ENCODE assay signal across 1 cellular context in the genomic region with DNA sequence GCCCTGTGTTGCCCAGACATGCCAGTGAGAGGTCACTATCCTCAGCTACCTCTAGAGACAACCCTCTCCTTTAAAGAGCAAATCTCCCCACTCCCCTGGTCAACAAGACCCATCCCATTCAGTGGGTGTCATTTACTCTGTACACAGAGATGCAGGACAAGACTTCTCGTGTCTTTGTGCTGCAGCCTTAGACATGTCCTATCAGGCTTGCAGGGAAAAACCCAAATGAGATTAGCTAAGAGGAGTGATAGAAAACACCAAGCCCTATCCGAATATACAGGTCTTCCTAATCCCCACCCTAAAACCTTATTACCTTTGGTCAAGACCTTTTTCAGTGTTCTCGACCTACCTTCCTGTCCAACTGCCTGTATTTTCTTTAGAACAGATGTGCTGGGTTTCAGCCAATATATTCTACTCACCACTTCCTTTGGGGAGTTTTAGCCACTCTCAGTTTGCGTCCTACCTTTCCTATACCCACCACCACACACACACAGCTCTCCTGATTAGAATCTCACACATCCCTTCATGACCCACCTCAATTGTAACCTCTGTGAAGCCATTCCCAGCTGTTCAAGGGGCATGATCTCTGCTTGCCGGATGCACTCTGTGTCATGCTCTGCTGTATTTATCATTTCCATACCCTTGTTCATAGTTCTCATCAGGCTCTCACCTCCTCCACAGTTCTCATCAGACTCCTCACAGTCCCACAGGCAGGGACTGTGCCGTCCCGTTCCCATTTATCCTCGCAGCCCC.
A peak's percentile ranks its signal among the peaks of the same experiment; 100 is the strongest.
TF ChIP-seq lines count a peak whose summit lies in the region.

No MANE protein-coding gene starts in this region.

TF ChIP-seq in GM12878, 131 proteins besides CTCF, POLR2A, EP300 and RAD21 (continued from another document and continues in another):
- TF ChIP-seq, protein P1, sequence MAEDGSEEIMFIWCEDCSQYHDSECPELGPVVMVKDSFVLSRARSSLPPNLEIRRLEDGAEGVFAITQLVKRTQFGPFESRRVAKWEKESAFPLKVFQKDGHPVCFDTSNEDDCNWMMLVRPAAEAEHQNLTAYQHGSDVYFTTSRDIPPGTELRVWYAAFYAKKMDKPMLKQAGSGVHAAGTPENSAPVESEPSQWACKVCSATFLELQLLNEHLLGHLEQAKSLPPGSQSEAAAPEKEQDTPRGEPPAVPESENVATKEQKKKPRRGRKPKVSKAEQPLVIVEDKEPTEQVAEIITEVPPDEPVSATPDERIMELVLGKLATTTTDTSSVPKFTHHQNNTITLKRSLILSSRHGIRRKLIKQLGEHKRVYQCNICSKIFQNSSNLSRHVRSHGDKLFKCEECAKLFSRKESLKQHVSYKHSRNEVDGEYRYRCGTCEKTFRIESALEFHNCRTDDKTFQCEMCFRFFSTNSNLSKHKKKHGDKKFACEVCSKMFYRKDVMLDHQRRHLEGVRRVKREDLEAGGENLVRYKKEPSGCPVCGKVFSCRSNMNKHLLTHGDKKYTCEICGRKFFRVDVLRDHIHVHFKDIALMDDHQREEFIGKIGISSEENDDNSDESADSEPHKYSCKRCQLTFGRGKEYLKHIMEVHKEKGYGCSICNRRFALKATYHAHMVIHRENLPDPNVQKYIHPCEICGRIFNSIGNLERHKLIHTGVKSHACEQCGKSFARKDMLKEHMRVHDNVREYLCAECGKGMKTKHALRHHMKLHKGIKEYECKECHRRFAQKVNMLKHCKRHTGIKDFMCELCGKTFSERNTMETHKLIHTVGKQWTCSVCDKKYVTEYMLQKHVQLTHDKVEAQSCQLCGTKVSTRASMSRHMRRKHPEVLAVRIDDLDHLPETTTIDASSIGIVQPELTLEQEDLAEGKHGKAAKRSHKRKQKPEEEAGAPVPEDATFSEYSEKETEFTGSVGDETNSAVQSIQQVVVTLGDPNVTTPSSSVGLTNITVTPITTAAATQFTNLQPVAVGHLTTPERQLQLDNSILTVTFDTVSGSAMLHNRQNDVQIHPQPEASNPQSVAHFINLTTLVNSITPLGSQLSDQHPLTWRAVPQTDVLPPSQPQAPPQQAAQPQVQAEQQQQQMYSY (CRISPR knock-in tag; IDR thresholded peaks at IDR 0.05), result no peak
- TF ChIP-seq ZZZ3 (IDR thresholded peaks at IDR 0.05; ENCODE audit: control insufficient read depth, insufficient read length, low read depth) (no peak), HDAC6 (IDR thresholded peaks at IDR 0.05; ENCODE audit: unreplicated experiment) (no peak), EED (IDR thresholded peaks at IDR 0.05; ENCODE audit: low read depth) (peak; percentile 92), RBBP5 (conservative IDR thresholded peaks at IDR 0.05) (no peak), PAX8 (IDR thresholded peaks at IDR 0.05) (no peak), YY1 (IDR thresholded peaks at IDR 0.05; ENCODE audit: low read depth, low read length) (peak; percentile 7; the same call in 1 of the 2 replicates), CREM (IDR thresholded peaks at IDR 0.05; ENCODE audit: low read depth) (peak; percentile 49; the same call in 1 of the 2 replicates), IKZF2 (IDR thresholded peaks at IDR 0.05) (peak; percentile 86 to 90), MTA3 (IDR thresholded peaks at IDR 0.05; ENCODE audit: borderline replicate concordance, low read length) (peak; percentile 67; the same call in 1 of the 2 replicates), RELA (IDR thresholded peaks at IDR 0.05; ENCODE audit: borderline replicate concordance, partially characterized antibody) (no peak), NR2C1 (IDR thresholded peaks at IDR 0.05) (no peak), MTA2 (IDR thresholded peaks at IDR 0.05; ENCODE audit: low read depth) (peak; percentile 58), JUNB (IDR thresholded peaks at IDR 0.05) (no peak), LARP7 (IDR thresholded peaks at IDR 0.05) (no peak), ETV6 (conservative IDR thresholded peaks at IDR 0.05 in 1 of 2, IDR thresholded peaks at IDR 0.05 in 1 of 2; ENCODE audit: borderline replicate concordance in 1 of 2, low read depth in 1 of 2) (peak in 1 of 2 experiments; percentile 67; a peak in 2 of 4 replicates), IKZF1 (conservative IDR thresholded peaks at IDR 0.05) (peak; percentile 74), SIX5 (IDR thresholded peaks at IDR 0.05; ENCODE audit: low read depth, low read length, severe bottlenecking) (no peak), KLF5 (IDR thresholded peaks at IDR 0.05; ENCODE audit: partially characterized antibody) (no peak), SRF (IDR thresholded peaks at IDR 0.05; ENCODE audit: low read depth in 2 of 2, low read length in 2 of 2) (no peak), HDGF (IDR thresholded peaks at IDR 0.05) (peak; percentile 23; the same call in 1 of the 2 replicates), SUPT20H (IDR thresholded peaks at IDR 0.05; ENCODE audit: borderline replicate concordance, control insufficient read depth, low read depth, low read length) (no peak), RAD51 (IDR thresholded peaks at IDR 0.05) (no peak), ZNF207 (IDR thresholded peaks at IDR 0.05; ENCODE audit: borderline replicate concordance) (no peak), ZBED1 (IDR thresholded peaks at IDR 0.05; ENCODE audit: borderline replicate concordance) (peak; percentile 24; the same call in 1 of the 2 replicates), ATF7 (IDR thresholded peaks at IDR 0.05; ENCODE audit: low read depth) (0 out of 2 replicates have a peak, but pooled peaks have one; percentile 38), TCF12 (IDR thresholded peaks at IDR 0.05; ENCODE audit: low read depth, low read length) (peak; percentile 83), MYC (IDR thresholded peaks at IDR 0.05; ENCODE audit: insufficient read depth, insufficient read length, insufficient replicate concordance, low read length, severe bottlenecking) (no peak), NR2C2 (IDR thresholded peaks at IDR 0.05; ENCODE audit: borderline replicate concordance, control insufficient read depth, insufficient read length, low read depth) (no peak), FOXM1 (IDR thresholded peaks at IDR 0.05; ENCODE audit: low read depth, low read length) (peak; percentile 71)
- TF ChIP-seq, protein P2, sequence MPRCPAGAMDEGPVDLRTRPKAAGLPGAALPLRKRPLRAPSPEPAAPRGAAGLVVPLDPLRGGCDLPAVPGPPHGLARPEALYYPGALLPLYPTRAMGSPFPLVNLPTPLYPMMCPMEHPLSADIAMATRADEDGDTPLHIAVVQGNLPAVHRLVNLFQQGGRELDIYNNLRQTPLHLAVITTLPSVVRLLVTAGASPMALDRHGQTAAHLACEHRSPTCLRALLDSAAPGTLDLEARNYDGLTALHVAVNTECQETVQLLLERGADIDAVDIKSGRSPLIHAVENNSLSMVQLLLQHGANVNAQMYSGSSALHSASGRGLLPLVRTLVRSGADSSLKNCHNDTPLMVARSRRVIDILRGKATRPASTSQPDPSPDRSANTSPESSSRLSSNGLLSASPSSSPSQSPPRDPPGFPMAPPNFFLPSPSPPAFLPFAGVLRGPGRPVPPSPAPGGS (IDR thresholded peaks at IDR 0.05; ENCODE audit: borderline replicate concordance, insufficient read depth, low read depth, low read length, poor library complexity, severe bottlenecking), result no peak
- TF ChIP-seq, protein P3, sequence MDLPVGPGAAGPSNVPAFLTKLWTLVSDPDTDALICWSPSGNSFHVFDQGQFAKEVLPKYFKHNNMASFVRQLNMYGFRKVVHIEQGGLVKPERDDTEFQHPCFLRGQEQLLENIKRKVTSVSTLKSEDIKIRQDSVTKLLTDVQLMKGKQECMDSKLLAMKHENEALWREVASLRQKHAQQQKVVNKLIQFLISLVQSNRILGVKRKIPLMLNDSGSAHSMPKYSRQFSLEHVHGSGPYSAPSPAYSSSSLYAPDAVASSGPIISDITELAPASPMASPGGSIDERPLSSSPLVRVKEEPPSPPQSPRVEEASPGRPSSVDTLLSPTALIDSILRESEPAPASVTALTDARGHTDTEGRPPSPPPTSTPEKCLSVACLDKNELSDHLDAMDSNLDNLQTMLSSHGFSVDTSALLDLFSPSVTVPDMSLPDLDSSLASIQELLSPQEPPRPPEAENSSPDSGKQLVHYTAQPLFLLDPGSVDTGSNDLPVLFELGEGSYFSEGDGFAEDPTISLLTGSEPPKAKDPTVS (IDR thresholded peaks at IDR 0.05; ENCODE audit: low read depth, low read length), result no peak
- TF ChIP-seq, protein P4, sequence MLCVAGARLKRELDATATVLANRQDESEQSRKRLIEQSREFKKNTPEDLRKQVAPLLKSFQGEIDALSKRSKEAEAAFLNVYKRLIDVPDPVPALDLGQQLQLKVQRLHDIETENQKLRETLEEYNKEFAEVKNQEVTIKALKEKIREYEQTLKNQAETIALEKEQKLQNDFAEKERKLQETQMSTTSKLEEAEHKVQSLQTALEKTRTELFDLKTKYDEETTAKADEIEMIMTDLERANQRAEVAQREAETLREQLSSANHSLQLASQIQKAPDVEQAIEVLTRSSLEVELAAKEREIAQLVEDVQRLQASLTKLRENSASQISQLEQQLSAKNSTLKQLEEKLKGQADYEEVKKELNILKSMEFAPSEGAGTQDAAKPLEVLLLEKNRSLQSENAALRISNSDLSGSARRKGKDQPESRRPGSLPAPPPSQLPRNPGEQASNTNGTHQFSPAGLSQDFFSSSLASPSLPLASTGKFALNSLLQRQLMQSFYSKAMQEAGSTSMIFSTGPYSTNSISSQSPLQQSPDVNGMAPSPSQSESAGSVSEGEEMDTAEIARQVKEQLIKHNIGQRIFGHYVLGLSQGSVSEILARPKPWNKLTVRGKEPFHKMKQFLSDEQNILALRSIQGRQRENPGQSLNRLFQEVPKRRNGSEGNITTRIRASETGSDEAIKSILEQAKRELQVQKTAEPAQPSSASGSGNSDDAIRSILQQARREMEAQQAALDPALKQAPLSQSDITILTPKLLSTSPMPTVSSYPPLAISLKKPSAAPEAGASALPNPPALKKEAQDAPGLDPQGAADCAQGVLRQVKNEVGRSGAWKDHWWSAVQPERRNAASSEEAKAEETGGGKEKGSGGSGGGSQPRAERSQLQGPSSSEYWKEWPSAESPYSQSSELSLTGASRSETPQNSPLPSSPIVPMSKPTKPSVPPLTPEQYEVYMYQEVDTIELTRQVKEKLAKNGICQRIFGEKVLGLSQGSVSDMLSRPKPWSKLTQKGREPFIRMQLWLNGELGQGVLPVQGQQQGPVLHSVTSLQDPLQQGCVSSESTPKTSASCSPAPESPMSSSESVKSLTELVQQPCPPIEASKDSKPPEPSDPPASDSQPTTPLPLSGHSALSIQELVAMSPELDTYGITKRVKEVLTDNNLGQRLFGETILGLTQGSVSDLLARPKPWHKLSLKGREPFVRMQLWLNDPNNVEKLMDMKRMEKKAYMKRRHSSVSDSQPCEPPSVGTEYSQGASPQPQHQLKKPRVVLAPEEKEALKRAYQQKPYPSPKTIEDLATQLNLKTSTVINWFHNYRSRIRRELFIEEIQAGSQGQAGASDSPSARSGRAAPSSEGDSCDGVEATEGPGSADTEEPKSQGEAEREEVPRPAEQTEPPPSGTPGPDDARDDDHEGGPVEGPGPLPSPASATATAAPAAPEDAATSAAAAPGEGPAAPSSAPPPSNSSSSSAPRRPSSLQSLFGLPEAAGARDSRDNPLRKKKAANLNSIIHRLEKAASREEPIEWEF (IDR thresholded peaks at IDR 0.05; ENCODE audit: insufficient replicate concordance, low read depth, low read length), result no peak
- TF ChIP-seq, protein P5, sequence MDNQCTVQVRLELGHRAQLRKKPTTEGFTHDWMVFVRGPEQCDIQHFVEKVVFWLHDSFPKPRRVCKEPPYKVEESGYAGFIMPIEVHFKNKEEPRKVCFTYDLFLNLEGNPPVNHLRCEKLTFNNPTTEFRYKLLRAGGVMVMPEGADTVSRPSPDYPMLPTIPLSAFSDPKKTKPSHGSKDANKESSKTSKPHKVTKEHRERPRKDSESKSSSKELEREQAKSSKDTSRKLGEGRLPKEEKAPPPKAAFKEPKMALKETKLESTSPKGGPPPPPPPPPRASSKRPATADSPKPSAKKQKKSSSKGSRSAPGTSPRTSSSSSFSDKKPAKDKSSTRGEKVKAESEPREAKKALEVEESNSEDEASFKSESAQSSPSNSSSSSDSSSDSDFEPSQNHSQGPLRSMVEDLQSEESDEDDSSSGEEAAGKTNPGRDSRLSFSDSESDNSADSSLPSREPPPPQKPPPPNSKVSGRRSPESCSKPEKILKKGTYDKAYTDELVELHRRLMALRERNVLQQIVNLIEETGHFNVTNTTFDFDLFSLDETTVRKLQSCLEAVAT (IDR thresholded peaks at IDR 0.05), result peak; percentile 33; the same call in 1 of the 2 replicates
- TF ChIP-seq, protein P6, sequence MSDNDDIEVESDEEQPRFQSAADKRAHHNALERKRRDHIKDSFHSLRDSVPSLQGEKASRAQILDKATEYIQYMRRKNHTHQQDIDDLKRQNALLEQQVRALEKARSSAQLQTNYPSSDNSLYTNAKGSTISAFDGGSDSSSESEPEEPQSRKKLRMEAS (IDR thresholded peaks at IDR 0.05; ENCODE audit: low read depth, low read length), result no peak
- TF ChIP-seq, protein P7, sequence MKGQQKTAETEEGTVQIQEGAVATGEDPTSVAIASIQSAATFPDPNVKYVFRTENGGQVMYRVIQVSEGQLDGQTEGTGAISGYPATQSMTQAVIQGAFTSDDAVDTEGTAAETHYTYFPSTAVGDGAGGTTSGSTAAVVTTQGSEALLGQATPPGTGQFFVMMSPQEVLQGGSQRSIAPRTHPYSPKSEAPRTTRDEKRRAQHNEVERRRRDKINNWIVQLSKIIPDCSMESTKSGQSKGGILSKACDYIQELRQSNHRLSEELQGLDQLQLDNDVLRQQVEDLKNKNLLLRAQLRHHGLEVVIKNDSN (IDR thresholded peaks at IDR 0.05; ENCODE audit: borderline replicate concordance, extremely low read length, insufficient read depth, low read depth, low read length), result no peak
- TF ChIP-seq, protein P8, sequence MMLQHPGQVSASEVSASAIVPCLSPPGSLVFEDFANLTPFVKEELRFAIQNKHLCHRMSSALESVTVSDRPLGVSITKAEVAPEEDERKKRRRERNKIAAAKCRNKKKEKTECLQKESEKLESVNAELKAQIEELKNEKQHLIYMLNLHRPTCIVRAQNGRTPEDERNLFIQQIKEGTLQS (IDR thresholded peaks at IDR 0.05; ENCODE audit: borderline replicate concordance, extremely low read depth, low read depth, low read length), result no peak
- TF ChIP-seq, protein P9, sequence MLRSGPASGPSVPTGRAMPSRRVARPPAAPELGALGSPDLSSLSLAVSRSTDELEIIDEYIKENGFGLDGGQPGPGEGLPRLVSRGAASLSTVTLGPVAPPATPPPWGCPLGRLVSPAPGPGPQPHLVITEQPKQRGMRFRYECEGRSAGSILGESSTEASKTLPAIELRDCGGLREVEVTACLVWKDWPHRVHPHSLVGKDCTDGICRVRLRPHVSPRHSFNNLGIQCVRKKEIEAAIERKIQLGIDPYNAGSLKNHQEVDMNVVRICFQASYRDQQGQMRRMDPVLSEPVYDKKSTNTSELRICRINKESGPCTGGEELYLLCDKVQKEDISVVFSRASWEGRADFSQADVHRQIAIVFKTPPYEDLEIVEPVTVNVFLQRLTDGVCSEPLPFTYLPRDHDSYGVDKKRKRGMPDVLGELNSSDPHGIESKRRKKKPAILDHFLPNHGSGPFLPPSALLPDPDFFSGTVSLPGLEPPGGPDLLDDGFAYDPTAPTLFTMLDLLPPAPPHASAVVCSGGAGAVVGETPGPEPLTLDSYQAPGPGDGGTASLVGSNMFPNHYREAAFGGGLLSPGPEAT (IDR thresholded peaks at IDR 0.05; ENCODE audit: low read depth), result peak; percentile 68
